16 cellular contexts compared by ENCODE assay signal in genomic region chr3:136909187-136909586, GRCh38. TPM values are rescaled to one million over a fixed set of nuclear protein-coding genes. Genes with fewer than 3 reads are reported as not detected.
DNase-seq lines count a peak whose midpoint lies in the region; ATAC-seq, FAIRE-seq and TF ChIP-seq lines count a peak whose summit lies in the region.
"Had no signal": no experiment of that assay in that cellular context is flagged by ENCODE, and none has a peak within 500 bp of the region (broad histone marks: within the 10 kb centered on the region; RNA-seq: fewer than 3 reads in every experiment).

No MANE protein-coding gene starts in this region.

- peaks cover 100% of the 10 kb centered on the region for H3K79me2 ChIP-seq in Karpas-422 (ENCODE audit: low read length)

- no peak overlapping the region for H2AFZ ChIP-seq in Karpas-422 (ENCODE audit: low read length)

- TF ChIP-seq POLR2A in GM12891 (IDR thresholded peaks at IDR 0.05; ENCODE audit: low read depth, low read length) = no peak

- H3K4me3 Mint-ChIP-seq in immature natural killer cell = peak overlapping the region; percentile 60 to 80 (median 67)
- H3K4me3 Mint-ChIP-seq: HFFc6, neural crest cell had no signal

- peaks cover 16% of the 10 kb centered on the region; the same call in 1 of the 2 replicates for H3K36me3 ChIP-seq in Karpas-422 (ENCODE audit: insufficient read depth, low read length)
- H3K36me3 ChIP-seq: transverse colon had no signal

- H3K9me3 Mint-ChIP-seq in immature natural killer cell = peaks cover 0 to 6% (median 3%) of the 10 kb centered on the region in 6 donors

- FAIRE-seq in GM12891 (lab: Jason Lieb, UNC) = peak; percentile 72

- H3K9me3 ChIP-seq in Karpas-422 (ENCODE audit: low read length) = no peaks in the 10 kb centered on the region

- peak overlapping the region; percentile 48 for H3K27ac ChIP-seq in Karpas-422 (ENCODE audit: low read length)
- H3K27ac ChIP-seq: transverse colon had no signal

- H3K27ac Mint-ChIP-seq in immature natural killer cell = peak overlapping the region; percentile 88 to 96 (median 92)
- H3K27ac Mint-ChIP-seq: HFFc6 had no signal

- DNase-seq in GM12891 (ENCODE audit: insufficient read length, low spot score) (no peak), Karpas-422 (no peak), immature natural killer cell (peak; percentile 33 to 45 (median 33)), cerebellar cortex (ENCODE audit: low spot score) (no peak), T1000 (lab: John Stamatoyannopoulos, UW) (no peak), GM19240 (ENCODE audit: insufficient read length, low spot score) (no peak)
- DNase-seq: activated CD4-positive, CD25-positive, alpha-beta regulatory T cell; glutamatergic neuron; HFFc6; left cardiac atrium; NCI-H446 treated with DMSO at 0.1 percent for 48 hours; transverse colon had no signal

- peak overlapping the region; percentile 11; the same call in 1 of the 2 replicates for H3K9ac ChIP-seq in Karpas-422 (ENCODE audit: low read length)

- ATAC-seq in GM19395 (IDR thresholded peaks at IDR 0.05; ENCODE audit: unreplicated experiment) (peak; percentile 73), HG03108 (IDR thresholded peaks at IDR 0.05; ENCODE audit: unreplicated experiment) (no peak)
- ATAC-seq: left cardiac atrium had no signal

- no peaks in the 10 kb centered on the region for H3K9me2 ChIP-seq in Karpas-422 (replicated peaks; ENCODE audit: insufficient read depth, low read length)

- peaks cover 2 to 4% (median 2%) of the 10 kb centered on the region in 3 donors for H3K27me3 Mint-ChIP-seq in immature natural killer cell (ENCODE audit: low read depth in 3 of 3)
- H3K27me3 Mint-ChIP-seq: brain had no signal

- H4K20me1 ChIP-seq in Karpas-422 (ENCODE audit: insufficient read depth, low read depth, low read length) = peaks cover 5% of the 10 kb centered on the region; the same call in 1 of the 2 replicates

- peaks cover 86 to 95% of the 10 kb centered on the region in 2 donors for H3K4me1 Mint-ChIP-seq in immature natural killer cell
- H3K4me1 Mint-ChIP-seq: neural crest cell had no signal

- peaks cover 0 to 4% (median 3%) of the 10 kb centered on the region in 3 donors for H3K36me3 Mint-ChIP-seq in immature natural killer cell

- H3K4me2 ChIP-seq in Karpas-422 (ENCODE audit: low read depth, low read length, poor library complexity, severe bottlenecking) = peak overlapping the region; percentile 31

- H3K27me3 ChIP-seq in Karpas-422 (ENCODE audit: low read length) = no peaks in the 10 kb centered on the region
- H3K27me3 ChIP-seq: transverse colon had no signal

- H3K4me1 ChIP-seq in Karpas-422 (ENCODE audit: low read length) = peaks cover 84% of the 10 kb centered on the region

- H3K4me3 ChIP-seq in Karpas-422 (ENCODE audit: low read length) = no peak overlapping the region; the same call in 1 of the 2 replicates
- H3K4me3 ChIP-seq: transverse colon had no signal

TF ChIP-seq in GM12891, 5 proteins besides CTCF, POLR2A, EP300 and RAD21:
- no peak for TF ChIP-seq POLR2AphosphoS5 (IDR thresholded peaks at IDR 0.05; ENCODE audit: low read depth, low read length)
- no peak for TF ChIP-seq POU2F2 (IDR thresholded peaks at IDR 0.05; ENCODE audit: low read depth, low read length)
- no peak for TF ChIP-seq SPI1 (IDR thresholded peaks at IDR 0.05; ENCODE audit: low read depth, low read length)
- TF ChIP-seq TAF1 (IDR thresholded peaks at IDR 0.05; ENCODE audit: low read depth, low read length) = no peak
- TF ChIP-seq PAX5 (IDR thresholded peaks at IDR 0.05; ENCODE audit: insufficient read depth, low read length, severe bottlenecking) = no peak
TF ChIP-seq in GM12891: peak in this region for 0.

RNA-seq across cellular contexts. Expression of gene NCK1, which starts 47.2 kb away (rescaled TPM):
- 14.5 TPM for polyA plus RNA-seq in GM12891 (2012; ENCODE audit: low read depth, missing spikeins)
- 42.3 and 77.7 TPM in 2 replicates for total RNA-seq in Karpas-422 (2014; rRNA removed; shearing (Covaris generic); ENCODE audit: low replicate concordance)
- polyA plus RNA-seq in immature natural killer cell = 10 to 100 TPM; 46.2 to 68.9 (median 46.3) TPM

RNA-seq across cellular contexts. Expression of gene IL20RB, which starts 48.6 kb away (rescaled TPM):
- polyA plus RNA-seq in GM12891 (2012; ENCODE audit: low read depth, missing spikeins) = 0.13 TPM
- 1.1 and 3.2 TPM in 2 replicates for total RNA-seq in Karpas-422 (2014; rRNA removed; shearing (Covaris generic); ENCODE audit: low replicate concordance)
- polyA plus RNA-seq in immature natural killer cell = under 1 TPM in 2 of 3 donors, not detected in 1; 0.55 to 0.73 TPM

Comparison
In these comparisons a context has a peak if more than half of its experiments do, and no peak if none do; other contexts are left out.
1. DNase-seq: peak in immature natural killer cell (3 of 3); none in GM12891 (single experiment), Karpas-422 (single experiment), cerebellar cortex (single experiment), T1000 (single experiment) and GM19240 (single experiment).